In the genomic region with DNA sequence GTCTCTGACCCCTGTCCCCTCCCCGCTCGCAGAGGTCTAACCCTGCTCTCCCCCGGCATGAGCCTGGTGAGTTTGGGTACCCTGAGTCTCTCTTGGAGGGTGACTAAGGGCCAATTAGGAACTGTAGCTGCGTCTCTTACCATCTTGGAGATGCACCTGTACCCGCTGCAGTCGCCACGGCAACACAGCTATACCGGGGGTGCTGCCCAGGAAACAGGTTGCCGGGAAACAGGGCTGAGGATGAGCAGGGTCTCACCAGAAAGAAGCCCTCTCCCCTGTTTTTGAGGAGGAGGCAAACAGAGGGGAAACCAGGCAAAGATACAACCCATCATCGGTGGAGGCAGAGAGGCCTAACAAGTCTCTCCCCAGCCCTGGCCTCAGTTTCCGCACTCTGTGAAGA, we compare ENCODE assay signal across 21 cellular contexts.
"Had no signal": no experiment of that assay in that cellular context is flagged by ENCODE, and none has a peak within 500 bp of the region (broad histone marks: within the 10 kb centered on the region; RNA-seq: fewer than 3 reads in every experiment).

No MANE protein-coding gene starts in this region.

- DNase-seq: cortex of kidney; effector CD8-positive, alpha-beta T cell; effector memory CD8-positive, alpha-beta T cell; endodermal cell; erythroblast; esophagus squamous epithelium; foreskin fibroblast; foreskin melanocyte; gastrocnemius medialis; glutamatergic neuron; head of caudate nucleus; heart right ventricle; hippocampal formation; left cardiac atrium; left lung; left ventricle myocardium superior; lower lobe of right lung; mesenchymal stem cell; mucosa of descending colon; naive B cell; naive thymus-derived CD8-positive, alpha-beta T cell had no signal
